ENCODE assay signal across 7 cellular contexts in genomic region chr7:6508950-6509349, GRCh38. TPM values are rescaled to one million over a fixed set of nuclear protein-coding genes. Genes with fewer than 3 reads are reported as not detected.
"Had no signal": no experiment of that assay in that cellular context is flagged by ENCODE, and none has a peak within 500 bp of the region (broad histone marks: within the 10 kb centered on the region; RNA-seq: fewer than 3 reads in every experiment).

No MANE protein-coding gene starts in this region.

- H2AFZ ChIP-seq: GM23338 had no signal

- H3K9me3 Mint-ChIP-seq: GM23338, HFFc6 had no signal

- H3K4me3 ChIP-seq: GM23338, HAP-1, K562 had no signal

- DNase-seq: HFFc6, IMR-90 had no signal

- H3K4me2 ChIP-seq: GM23338 had no signal

- H3K4me3 Mint-ChIP-seq: GM23338, HFFc6 had no signal

- H3K9me3 ChIP-seq: HAP-1 had no signal

- H3K36me3 ChIP-seq: HAP-1 had no signal

- ATAC-seq: GM23338, HCT116, K562 had no signal

- H3K27ac Mint-ChIP-seq: GM23338, HFFc6 had no signal

RNA-seq across cellular contexts. Expression of gene GRID2IP, which starts 42.3 kb away (rescaled TPM):
- total RNA-seq: HFFc6, HT-29, IMR-90, K562 had no signal
- polyA plus RNA-seq: IMR-90, K562 had no signal
